In genomic region chr11:12088047-12088481, GRCh38 we compare ENCODE assay signal across 8 cellular contexts. TPM values are rescaled to one million over a fixed set of nuclear protein-coding genes. Genes with fewer than 3 reads are reported as not detected.
DNase-seq lines count a peak whose midpoint lies in the region; ATAC-seq and TF ChIP-seq lines count a peak whose summit lies in the region.

No MANE protein-coding gene starts in this region.

- H3F3A ChIP-seq in neural cell (ENCODE audit: insufficient read depth, low read length, poor library complexity, severe bottlenecking) (no peaks in the 10 kb centered on the region), neural progenitor cell (ENCODE audit: low read depth) (peaks cover 18% of the 10 kb centered on the region)

- TF ChIP-seq RAD21 in neural cell (conservative IDR thresholded peaks at IDR 0.05) = no peak

- H3K4me1 Mint-ChIP-seq in neural progenitor cell = peaks cover 64% of the 10 kb centered on the region

- H3K9ac ChIP-seq in DND-41 (ENCODE audit: low read depth, low read length) = no peak overlapping the region
- H3K9ac ChIP-seq in OCI-LY3 (ENCODE audit: low read length) = no peak overlapping the region
- no peak overlapping the region for H3K9ac ChIP-seq in duodenal mucosa (ENCODE audit: low read depth in 1 of 2, low read length in 2 of 2)
- no peak overlapping the region for H3K9ac ChIP-seq in neural cell (ENCODE audit: low read length)
- H3K9ac ChIP-seq in neural progenitor cell = no peak overlapping the region

- ATAC-seq in DND-41 (ENCODE audit: insufficient read depth, low read depth) = no peak; the same call in 2 of the 3 replicates

- TF ChIP-seq CTCF in DND-41 (IDR thresholded peaks at IDR 0.05; ENCODE audit: borderline replicate concordance, extremely low read depth, low read length, poor library complexity, severe bottlenecking) (peak; percentile 10), OCI-LY3 (IDR thresholded peaks at IDR 0.05; ENCODE audit: low read depth, low read length) (0 out of 2 replicates have a peak, but pooled peaks have one; percentile 16), neural cell (IDR thresholded peaks at IDR 0.05; ENCODE audit: poor library complexity, severe bottlenecking) (peak; percentile 23), ovary (IDR thresholded peaks at IDR 0.05) (no peak), neural progenitor cell (IDR thresholded peaks at IDR 0.05) (no peak)

- H3K9me3 ChIP-seq in DND-41 (ENCODE audit: insufficient read depth, low read length, severe bottlenecking) (no peaks in the 10 kb centered on the region), OCI-LY3 (ENCODE audit: insufficient read depth, low read length) (no peaks in the 10 kb centered on the region), duodenal mucosa (ENCODE audit: control insufficient read depth in 1 of 2, low read length in 2 of 2) (peaks cover 0 to 2% of the 10 kb centered on the region in 2 donors), neural cell (ENCODE audit: low read length) (no peaks in the 10 kb centered on the region), ovary (no peaks in the 10 kb centered on the region), neural progenitor cell (ENCODE audit: low read depth) (no peaks in the 10 kb centered on the region)

- no peak for DNase-seq in DND-41
- DNase-seq in stimulated activated naive CD4-positive, alpha-beta T cell (lab: John Stamatoyannopoulos, UW) = no peak
- DNase-seq in ovary = no peak
- DNase-seq in stimulated activated naive CD4-positive, alpha-beta T cell treated with Interleukin-2 at 50 U/mL for 16 hours (lab: John Stamatoyannopoulos, UW) = no peak
- DNase-seq in neural progenitor cell (ENCODE audit: low spot score) = no peak

- H3K9me2 ChIP-seq in neural cell (ENCODE audit: insufficient read depth, low read length) = no peaks in the 10 kb centered on the region

- H3K36me3 ChIP-seq in DND-41 (ENCODE audit: insufficient read depth, low read length) (no peaks in the 10 kb centered on the region), OCI-LY3 (replicated peaks; ENCODE audit: low read depth, low read length) (no peaks in the 10 kb centered on the region), duodenal mucosa (ENCODE audit: control insufficient read depth in 1 of 2, insufficient read depth in 2 of 2, low read length in 2 of 2) (no peaks in the 10 kb centered on the region), neural cell (ENCODE audit: insufficient read depth, low read length) (no peaks in the 10 kb centered on the region), ovary (no peaks in the 10 kb centered on the region), neural progenitor cell (no peaks in the 10 kb centered on the region)

- H3K27me3 ChIP-seq in DND-41 (ENCODE audit: insufficient read depth, low read length, poor library complexity) = no peaks in the 10 kb centered on the region
- H3K27me3 ChIP-seq in OCI-LY3 (ENCODE audit: low read depth, low read length) = no peaks in the 10 kb centered on the region
- H3K27me3 ChIP-seq in duodenal mucosa (ENCODE audit: control insufficient read depth in 1 of 2, insufficient read depth in 2 of 2, low read length in 2 of 2) = no peaks in the 10 kb centered on the region
- no peaks in the 10 kb centered on the region for H3K27me3 ChIP-seq in neural cell (ENCODE audit: insufficient read depth, low read depth, low read length)
- H3K27me3 ChIP-seq in ovary = no peaks in the 10 kb centered on the region
- H3K27me3 ChIP-seq in neural progenitor cell = no peaks in the 10 kb centered on the region

- TF ChIP-seq EP300 in neural cell (conservative IDR thresholded peaks at IDR 0.05; ENCODE audit: poor library complexity, severe bottlenecking) (no peak), ovary (IDR thresholded peaks at IDR 0.05) (no peak)

- H3K27ac ChIP-seq in DND-41 (ENCODE audit: low read length) = no peak overlapping the region
- H3K27ac ChIP-seq in OCI-LY3 (ENCODE audit: low read length) = no peak overlapping the region
- peak overlapping the region; percentile 79 for H3K27ac ChIP-seq in duodenal mucosa (ENCODE audit: low read depth, low read length)
- H3K27ac ChIP-seq in neural cell (ENCODE audit: low read length) = no peak overlapping the region
- H3K27ac ChIP-seq in ovary = no peak overlapping the region
- H3K27ac ChIP-seq in neural progenitor cell = no peak overlapping the region

- H3K9me3 Mint-ChIP-seq in neural progenitor cell = no peaks in the 10 kb centered on the region

- H3K4me2 ChIP-seq in DND-41 (ENCODE audit: insufficient read depth, low read length) (no peak overlapping the region), OCI-LY3 (ENCODE audit: low read length) (no peak overlapping the region), neural cell (ENCODE audit: low read length) (no peak overlapping the region), neural progenitor cell (no peak overlapping the region)

- H3K27me3 Mint-ChIP-seq in neural progenitor cell (ENCODE audit: insufficient read depth, low read depth) = peaks cover 22% of the 10 kb centered on the region

- H2AFZ ChIP-seq in DND-41 (ENCODE audit: low read depth, low read length) (no peak overlapping the region), OCI-LY3 (ENCODE audit: low read depth, low read length) (no peak overlapping the region), neural cell (ENCODE audit: low read depth, low read length) (no peak overlapping the region), neural progenitor cell (replicated peaks) (no peak overlapping the region)

- H3K4me3 ChIP-seq in DND-41 (ENCODE audit: low read depth in 1 of 2, low read length in 2 of 2) (no peak overlapping the region), OCI-LY3 (ENCODE audit: low read length) (no peak overlapping the region), duodenal mucosa (ENCODE audit: low read depth in 1 of 2, low read length in 2 of 2) (no peak overlapping the region), neural cell (ENCODE audit: low read length) (no peak overlapping the region), ovary (no peak overlapping the region), neural progenitor cell (no peak overlapping the region)

- no peak overlapping the region for H3K27ac Mint-ChIP-seq in neural progenitor cell

- H3K4me3 Mint-ChIP-seq in neural progenitor cell = no peak overlapping the region

- H3K79me2 ChIP-seq in DND-41 (ENCODE audit: insufficient read depth, low read length) (no peaks in the 10 kb centered on the region), OCI-LY3 (ENCODE audit: low read length) (no peaks in the 10 kb centered on the region), neural cell (replicated peaks; ENCODE audit: insufficient read depth, low read length) (no peaks in the 10 kb centered on the region), neural progenitor cell (ENCODE audit: low read depth) (no peaks in the 10 kb centered on the region)

- WGBS in ovary, 3 donors = 59 to 64% (median 61%) methylated on average over 7 of the region's 7 CpGs

- H3K36me3 Mint-ChIP-seq in neural progenitor cell = no peaks in the 10 kb centered on the region

- H3K4me1 ChIP-seq in DND-41 (ENCODE audit: insufficient read depth, low read length) (peaks cover 29% of the 10 kb centered on the region), OCI-LY3 (ENCODE audit: low read length) (peaks cover 19% of the 10 kb centered on the region), duodenal mucosa (ENCODE audit: control insufficient read depth in 1 of 2, insufficient read depth in 2 of 2, low read length in 2 of 2) (peaks cover 57 to 66% of the 10 kb centered on the region in 2 donors), ovary (ENCODE audit: insufficient read depth) (peaks cover 5% of the 10 kb centered on the region), neural progenitor cell (peaks cover 18% of the 10 kb centered on the region)

- intact Hi-C loops in ovary (cut with DNase I) = no loop called here

- no peaks in the 10 kb centered on the region for H4K20me1 ChIP-seq in DND-41 (ENCODE audit: insufficient read depth, low read length)
- no peaks in the 10 kb centered on the region for H4K20me1 ChIP-seq in OCI-LY3 (ENCODE audit: insufficient read depth, low read length)
- no peaks in the 10 kb centered on the region for H4K20me1 ChIP-seq in neural cell (ENCODE audit: insufficient read depth)
- H4K20me1 ChIP-seq in neural progenitor cell (ENCODE audit: low read depth) = no peaks in the 10 kb centered on the region

- TF ChIP-seq POLR2A in ovary (IDR thresholded peaks at IDR 0.05) = no peak

TF ChIP-seq in neural cell, 6 proteins besides CTCF, POLR2A, EP300 and RAD21:
- TF ChIP-seq EZH2 (IDR thresholded peaks at IDR 0.05; ENCODE audit: borderline replicate concordance, insufficient read depth, low read length, poor library complexity, severe bottlenecking) = no peak
TF ChIP-seq in neural cell: peak in this region for 0.

RNA-seq across cellular contexts. Expression of gene MICAL2, which starts 22.3 kb away (rescaled TPM):
- polyA plus RNA-seq in neural cell = 1.4 and 2.2 TPM in 2 replicates
- 1.7 and 4.6 TPM in 2 replicates for polyA minus RNA-seq in neural cell
- total RNA-seq in ovary = 10 to 100 TPM; 11.0 to 68.5 (median 32.5) TPM
- 10 to 100 TPM; 10.7 to 73.6 TPM for polyA plus RNA-seq in ovary
- 0.60 and 0.68 TPM in 2 replicates for total RNA-seq in neural progenitor cell (ENCODE audit: low replicate concordance)

Comparison
In these comparisons a context has a peak if more than half of its experiments do, and no peak if none do; other contexts are left out.
1. CTCF ChIP-seq: peak in DND-41 (single experiment), OCI-LY3 (single experiment) and neural cell (single experiment); none in ovary (0 of 3) and neural progenitor cell (single experiment).